ENCODE assay signal across 11 cellular contexts in genomic region chr11:77115181-77115611, GRCh38. TPM values are rescaled to one million over a fixed set of nuclear protein-coding genes. Genes with fewer than 3 reads are reported as not detected.
DNase-seq lines count a peak whose midpoint lies in the region; ATAC-seq and TF ChIP-seq lines count a peak whose summit lies in the region.
"Had no signal": no experiment of that assay in that cellular context is flagged by ENCODE, and none has a peak within 500 bp of the region (broad histone marks: within the 10 kb centered on the region; RNA-seq: fewer than 3 reads in every experiment).

No MANE protein-coding gene starts in this region.

- H4K20me1 ChIP-seq in OCI-LY7 (ENCODE audit: insufficient read depth, low read length) (no peaks in the 10 kb centered on the region), smooth muscle cell (ENCODE audit: low read depth) (no peaks in the 10 kb centered on the region)

- no peak overlapping the region for H3K4me3 Mint-ChIP-seq in MCF 10A (ENCODE audit: unreplicated experiment)
- H3K4me3 Mint-ChIP-seq in endothelial cell (ENCODE audit: unreplicated experiment) = no peak overlapping the region
- H3K4me3 Mint-ChIP-seq in CD8-positive, alpha-beta memory T cell = no peak overlapping the region

- no peaks in the 10 kb centered on the region for H3F3A ChIP-seq in smooth muscle cell (ENCODE audit: low read depth)

- H3K36me3 Mint-ChIP-seq in MCF 10A (ENCODE audit: insufficient read depth, unreplicated experiment) (peaks cover 6% of the 10 kb centered on the region), endothelial cell (ENCODE audit: low read depth, unreplicated experiment) (peaks cover 4% of the 10 kb centered on the region)
- H3K36me3 Mint-ChIP-seq in CD8-positive, alpha-beta memory T cell = peaks cover 0 to 5% (median 0%) of the 10 kb centered on the region in 3 donors

- no peak for ATAC-seq in GM21786 (IDR thresholded peaks at IDR 0.05; ENCODE audit: unreplicated experiment)

- H3K4me1 ChIP-seq in breast epithelium (no peaks in the 10 kb centered on the region), OCI-LY7 (ENCODE audit: insufficient read depth, low read length, poor library complexity, severe bottlenecking) (no peaks in the 10 kb centered on the region), smooth muscle cell (ENCODE audit: low read depth) (no peaks in the 10 kb centered on the region)
- no peaks in the 10 kb centered on the region for H3K4me1 ChIP-seq in CD8-positive, alpha-beta memory T cell (ENCODE audit: insufficient read depth, low read length)

- TF ChIP-seq CTCF in MCF 10A (IDR thresholded peaks at IDR 0.05; ENCODE audit: unreplicated experiment) (peak; percentile 20), breast epithelium (IDR thresholded peaks at IDR 0.05) (no peak), OCI-LY7 (conservative IDR thresholded peaks at IDR 0.05; ENCODE audit: low read length) (peak; percentile 43; the same call in 1 of the 2 replicates), endothelial cell (IDR thresholded peaks at IDR 0.05; ENCODE audit: unreplicated experiment) (peak; percentile 41), smooth muscle cell (IDR thresholded peaks at IDR 0.05; ENCODE audit: borderline replicate concordance, insufficient read depth, poor library complexity, severe bottlenecking) (peak; percentile 14)

- POLR2A ChIA-PET in MCF 10A (lab: Yijun Ruan, JAX) = interaction anchor here (0.6 kb wide), 1 partner anchor 386 kb away, joined by 3 read pairs; no protein-coding TSS in a partner anchor
- POLR2A ChIA-PET in OCI-LY7 (lab: Charles Lee) = no interaction called here
- POLR2A ChIA-PET in CD8-positive, alpha-beta memory T cell (lab: Charles Lee) = no interaction called here

- CTCF ChIA-PET in MCF 10A (lab: Yijun Ruan, JAX) (interaction anchor here (0.6 to 7.3 kb wide), 2 partner anchors 13 to 24 kb away, joined by 3 to 52 read pairs; partner anchors contain the start of gene MYO7A), OCI-LY7 (lab: Charles Lee; ENCODE audit: unreplicated experiment) (no interaction called here)
- CTCF ChIA-PET in CD8-positive, alpha-beta memory T cell (lab: Charles Lee) = interaction anchor here (1.1 kb wide), 1 partner anchor 11 kb away, joined by 3 read pairs; no protein-coding TSS in a partner anchor

- 94% methylated on average over 16 of the region's 16 CpGs for WGBS in smooth muscle cell (ENCODE audit: low lambda C conversion rate)

- H2AFZ ChIP-seq in OCI-LY7 (ENCODE audit: low read length) (no peak overlapping the region), smooth muscle cell (ENCODE audit: low read depth) (no peak overlapping the region)

- no peak overlapping the region for H3K27ac Mint-ChIP-seq in MCF 10A (ENCODE audit: low read depth, unreplicated experiment)
- H3K27ac Mint-ChIP-seq in endothelial cell (ENCODE audit: unreplicated experiment) = no peak overlapping the region
- H3K27ac Mint-ChIP-seq in CD8-positive, alpha-beta memory T cell = no peak overlapping the region

- no peaks in the 10 kb centered on the region for H3K36me3 ChIP-seq in breast epithelium
- no peaks in the 10 kb centered on the region for H3K36me3 ChIP-seq in OCI-LY7 (ENCODE audit: insufficient read depth, low read length)
- no peaks in the 10 kb centered on the region for H3K36me3 ChIP-seq in smooth muscle cell (ENCODE audit: low read depth)
- no peaks in the 10 kb centered on the region for H3K36me3 ChIP-seq in CD8-positive, alpha-beta memory T cell (ENCODE audit: insufficient read depth, low read length)

- H3K27me3 ChIP-seq in breast epithelium (no peaks in the 10 kb centered on the region), smooth muscle cell (ENCODE audit: low read depth) (no peaks in the 10 kb centered on the region)
- no peaks in the 10 kb centered on the region for H3K27me3 ChIP-seq in CD8-positive, alpha-beta memory T cell (ENCODE audit: insufficient read depth, low read length, poor library complexity, severe bottlenecking)

- H3K79me2 ChIP-seq in OCI-LY7 (ENCODE audit: insufficient read depth, low read depth, low read length) (no peaks in the 10 kb centered on the region), smooth muscle cell (ENCODE audit: low read depth) (no peaks in the 10 kb centered on the region)

- TF ChIP-seq POLR2A in breast epithelium (IDR thresholded peaks at IDR 0.05) = no peak

- no peaks in the 10 kb centered on the region for H3K9me3 ChIP-seq in breast epithelium
- no peaks in the 10 kb centered on the region for H3K9me3 ChIP-seq in OCI-LY7 (ENCODE audit: low read length)
- H3K9me3 ChIP-seq in smooth muscle cell (replicated peaks; ENCODE audit: low read depth) = no peaks in the 10 kb centered on the region
- no peaks in the 10 kb centered on the region for H3K9me3 ChIP-seq in CD8-positive, alpha-beta memory T cell (ENCODE audit: low read length)

- BruUV-seq in MCF 10A (replicated peaks; lab: Mats Ljungman, UMichigan) (no TSS peak), OCI-LY7 (replicated peaks; lab: Mats Ljungman, UMichigan) (no TSS peak)

- H3K9me3 Mint-ChIP-seq in MCF 10A (ENCODE audit: unreplicated experiment) = no peaks in the 10 kb centered on the region
- no peaks in the 10 kb centered on the region for H3K9me3 Mint-ChIP-seq in endothelial cell (ENCODE audit: unreplicated experiment)
- no peaks in the 10 kb centered on the region for H3K9me3 Mint-ChIP-seq in CD8-positive, alpha-beta memory T cell

- no peak overlapping the region for H3K9ac ChIP-seq in smooth muscle cell (ENCODE audit: low read depth)

- H3K27me3 Mint-ChIP-seq in MCF 10A (ENCODE audit: insufficient read depth, unreplicated experiment) (no peaks in the 10 kb centered on the region), endothelial cell (ENCODE audit: unreplicated experiment) (peaks cover 7% of the 10 kb centered on the region)
- H3K27me3 Mint-ChIP-seq in CD8-positive, alpha-beta memory T cell = no peaks in the 10 kb centered on the region

- no peak overlapping the region for H3K27ac ChIP-seq in breast epithelium
- H3K27ac ChIP-seq in OCI-LY7 (ENCODE audit: low read depth, low read length, poor library complexity, severe bottlenecking) = no peak overlapping the region
- no peak overlapping the region for H3K27ac ChIP-seq in smooth muscle cell (ENCODE audit: low read depth)
- H3K27ac ChIP-seq in CD8-positive, alpha-beta memory T cell (ENCODE audit: low read depth, low read length) = no peak overlapping the region

- H3K9me2 ChIP-seq in OCI-LY7 (ENCODE audit: insufficient read depth, low read length) = no peaks in the 10 kb centered on the region

- intact Hi-C loops in MCF 10A (cut with micrococcal nuclease) (no loop called here), breast epithelium (cut with DNase I; ENCODE audit: low total_unique reads) (no loop called here), OCI-LY7 (cut with micrococcal nuclease; ENCODE audit: unreplicated experiment) (no loop called here)

- DNase-seq in MCF 10A (ENCODE audit: unreplicated experiment) (no peak), breast epithelium (ENCODE audit: low spot score in 2 of 2) (no peak), OCI-LY7 (ENCODE audit: low spot score) (no peak), endothelial cell (ENCODE audit: low spot score) (peak; percentile 27), smooth muscle cell (lab: John Stamatoyannopoulos, UW; ENCODE audit: unreplicated experiment) (no peak), NCI-H748 (lab: John Stamatoyannopoulos, UW; ENCODE audit: unreplicated experiment) (no peak)
- DNase-seq in CD8-positive, alpha-beta memory T cell = no peak
- DNase-seq: anterior cingulate cortex; NK-92 treated with Interleukin-12 subunit alpha and Interleukin-12 subunit beta, amount 100 ng/mL, for 24 hours; T-helper 2 cell had no signal

- H3K4me2 ChIP-seq in OCI-LY7 (ENCODE audit: low read length) (no peak overlapping the region), smooth muscle cell (no peak overlapping the region)

- H3K4me1 Mint-ChIP-seq in MCF 10A (ENCODE audit: insufficient read depth, unreplicated experiment) (no peaks in the 10 kb centered on the region), endothelial cell (ENCODE audit: unreplicated experiment) (peaks cover 13% of the 10 kb centered on the region)
- H3K4me1 Mint-ChIP-seq in CD8-positive, alpha-beta memory T cell = no peaks in the 10 kb centered on the region

- H3K4me3 ChIP-seq in breast epithelium (no peak overlapping the region), OCI-LY7 (ENCODE audit: low read depth, low read length, poor library complexity, severe bottlenecking) (no peak overlapping the region), smooth muscle cell (no peak overlapping the region)
- H3K4me3 ChIP-seq in CD8-positive, alpha-beta memory T cell (ENCODE audit: low read length) = no peak overlapping the region

RNA-seq across cellular contexts. Expression of gene OMP, which starts 12.6 kb away (rescaled TPM):
- total RNA-seq in MCF 10A (2022) (not detected in 2 replicates), breast epithelium (not detected), OCI-LY7 (2022) (not detected in 2 replicates), endothelial cell (ENCODE audit: unreplicated experiment) (not detected), smooth muscle cell (2.1 TPM in 1 of 2 replicates, not detected in the other)
- not detected in 2 replicates for total RNA-seq in OCI-LY7 (2014; rRNA removed; shearing (Covaris generic))
- polyA plus RNA-seq in smooth muscle cell = not detected in 2 replicates
- total RNA-seq in CD8-positive, alpha-beta memory T cell = not detected
- not detected for polyA plus RNA-seq in CD8-positive, alpha-beta memory T cell

RNA-seq across cellular contexts. Expression of gene MYO7A, which starts 12.8 kb away (rescaled TPM):
- total RNA-seq in MCF 10A (2022) = 0.26 and 0.27 TPM in 2 replicates
- 10 to 100 TPM in 1 of 3 donors, 1 to 10 TPM in 2; 4.3 to 23.5 (median 4.5) TPM for total RNA-seq in breast epithelium
- total RNA-seq in OCI-LY7 (2014; rRNA removed; shearing (Covaris generic)) = not detected in 2 replicates
- not detected in 2 replicates for total RNA-seq in OCI-LY7 (2022)
- 18.3 TPM for total RNA-seq in endothelial cell (ENCODE audit: unreplicated experiment)
- 0.18 TPM in 1 of 2 replicates, not detected in the other for total RNA-seq in smooth muscle cell
- polyA plus RNA-seq in smooth muscle cell = 0.04 and 0.08 TPM in 2 replicates
- under 1 TPM; 0.20 to 0.31 TPM for total RNA-seq in CD8-positive, alpha-beta memory T cell
- polyA plus RNA-seq in CD8-positive, alpha-beta memory T cell = 0.06 TPM

RNA-seq across cellular contexts. Expression of gene CAPN5, which starts 48.4 kb away (rescaled TPM):
- 0.26 and 0.49 TPM in 2 replicates for total RNA-seq in MCF 10A (2022)
- 1 to 10 TPM; 2.8 to 6.1 (median 3.6) TPM for total RNA-seq in breast epithelium
- 0.98 and 1.4 TPM in 2 replicates for total RNA-seq in OCI-LY7 (2014; rRNA removed; shearing (Covaris generic))
- total RNA-seq in OCI-LY7 (2022) = 1.5 TPM in 2 replicates
- 29.7 TPM for total RNA-seq in endothelial cell (ENCODE audit: unreplicated experiment)
- 9.4 and 15.5 TPM in 2 replicates for total RNA-seq in smooth muscle cell
- 23.1 and 23.2 TPM in 2 replicates for polyA plus RNA-seq in smooth muscle cell
- total RNA-seq in CD8-positive, alpha-beta memory T cell = 1 to 10 TPM in 1 of 2 experiments, under 1 TPM in 1; 0.78 to 1.1 TPM
- polyA plus RNA-seq in CD8-positive, alpha-beta memory T cell = 3.4 TPM

Comparison
In these comparisons a context has a peak if more than half of its experiments do, and no peak if none do; other contexts are left out.
1. CTCF ChIP-seq: peak in MCF 10A (single experiment), OCI-LY7 (single experiment), endothelial cell (single experiment) and smooth muscle cell (single experiment); none in breast epithelium (0 of 3).